In the genomic region with DNA sequence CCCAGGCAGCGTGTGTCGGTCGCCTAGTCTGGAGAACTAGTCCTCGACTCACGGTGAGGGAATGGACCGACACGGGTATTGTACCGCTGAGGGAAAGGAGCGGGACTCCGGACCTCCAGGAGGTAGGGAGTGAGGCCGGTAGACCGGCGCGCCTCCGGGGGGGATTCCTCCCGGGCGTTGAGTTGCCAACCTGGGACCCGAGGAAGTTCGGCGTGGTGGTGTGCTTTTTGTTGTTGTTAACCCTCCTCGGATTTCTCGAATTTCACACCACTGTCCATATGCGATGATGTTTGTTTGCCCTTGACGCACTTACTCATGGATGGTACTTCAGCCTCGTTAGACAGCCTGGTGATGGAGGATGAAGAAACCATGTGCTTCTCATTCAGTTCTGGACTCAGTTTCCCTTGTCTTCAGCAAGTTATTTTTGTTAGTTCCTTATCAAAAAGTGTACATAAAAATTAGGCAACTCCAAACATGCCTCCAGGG, we compare ENCODE assay signal across 1 cellular context.
A peak's percentile ranks its signal among the peaks of the same experiment; 100 is the strongest.
TF ChIP-seq lines count a peak whose summit lies in the region.

No MANE protein-coding gene starts in this region.

TF ChIP-seq in A549, 52 proteins besides CTCF, POLR2A, EP300 and RAD21:
- TF ChIP-seq JUN (IDR thresholded peaks at IDR 0.05) (peak in 1 of 2 experiments; percentile 29; a peak in 1 of 5 replicates), PHF8 (IDR thresholded peaks at IDR 0.05; ENCODE audit: borderline replicate concordance, low read depth) (peak; percentile 56; the same call in 1 of the 2 replicates)
